Comparison of ENCODE assay signal across 8 cellular contexts in the genomic region with DNA sequence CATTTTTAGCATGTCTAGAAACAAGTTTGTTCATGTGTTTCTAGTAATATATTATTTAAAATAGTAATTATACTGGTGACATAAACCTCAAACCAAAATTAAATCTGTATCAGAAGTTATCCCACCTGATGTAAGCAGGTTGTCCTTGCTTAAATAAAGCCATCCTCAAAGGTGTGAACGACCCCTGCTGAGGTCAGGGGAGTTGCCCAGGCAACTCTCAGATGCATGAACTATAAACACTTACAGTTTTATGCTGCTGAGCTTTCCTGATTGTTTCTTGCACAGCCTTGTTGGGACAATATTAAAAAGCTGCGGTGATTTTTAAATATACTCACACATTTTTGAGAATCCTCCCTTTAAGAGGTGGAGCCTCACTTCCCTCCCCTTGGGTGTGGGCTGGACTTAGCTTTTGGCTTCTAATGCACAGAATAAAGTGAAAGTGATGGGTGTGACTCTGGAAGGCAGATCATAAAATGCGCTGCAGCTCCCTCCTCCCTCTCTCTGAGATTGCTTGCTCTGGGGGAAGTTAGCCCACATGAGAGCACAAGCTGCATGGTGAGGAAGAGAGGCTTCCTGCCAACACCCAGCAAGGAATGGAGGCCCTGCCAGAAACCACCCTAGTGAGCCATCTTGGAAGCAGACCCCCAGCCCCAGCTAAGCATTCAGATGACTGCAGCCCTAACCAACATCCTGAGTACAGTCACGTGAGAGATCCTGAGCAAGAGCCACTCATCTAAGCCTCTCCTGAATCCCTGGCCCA.
DNase-seq lines count a peak whose midpoint lies in the region; ATAC-seq and TF ChIP-seq lines count a peak whose summit lies in the region.

No MANE protein-coding gene starts in this region.

- no peak for TF ChIP-seq EP300 in ovary (IDR thresholded peaks at IDR 0.05)

- intact Hi-C loops in ovary (cut with DNase I) (loop anchor here in 1 of 4 donors (10.0 kb wide), 1 partner anchor 88 kb away; no protein-coding TSS in a partner anchor), dorsolateral prefrontal cortex (cut with DNase I) (no loop called here)

- H3K36me3 ChIP-seq in endodermal cell (ENCODE audit: control insufficient read depth, insufficient read depth, low read length) = no peaks in the 10 kb centered on the region
- H3K36me3 ChIP-seq in ovary = no peaks in the 10 kb centered on the region

- no peaks in the 10 kb centered on the region for H3K27me3 Mint-ChIP-seq in endodermal cell (ENCODE audit: insufficient read depth)

- H3K9me3 ChIP-seq in endodermal cell (ENCODE audit: control insufficient read depth, low read length) = no peaks in the 10 kb centered on the region
- no peaks in the 10 kb centered on the region for H3K9me3 ChIP-seq in ovary

- H3K9me3 Mint-ChIP-seq in endodermal cell = no peaks in the 10 kb centered on the region

- TF ChIP-seq POLR2A in ovary (IDR thresholded peaks at IDR 0.05) = no peak

- ATAC-seq in GM21576 (IDR thresholded peaks at IDR 0.05; ENCODE audit: unreplicated experiment) = peak; percentile 79

- no peak overlapping the region for H3K4me3 Mint-ChIP-seq in endodermal cell

- no peak overlapping the region for H3K27ac Mint-ChIP-seq in endodermal cell

- H3K4me1 ChIP-seq in endodermal cell (ENCODE audit: control insufficient read depth, insufficient read depth, low read length) (no peaks in the 10 kb centered on the region), ovary (ENCODE audit: insufficient read depth) (peaks cover 3% of the 10 kb centered on the region)

- H3K27me3 ChIP-seq in endodermal cell (ENCODE audit: control insufficient read depth, insufficient read depth, low read length, poor library complexity, severe bottlenecking) (no peaks in the 10 kb centered on the region), ovary (no peaks in the 10 kb centered on the region), dorsolateral prefrontal cortex (no peaks in the 10 kb centered on the region)

- peak overlapping the region; percentile 8 for H3K27ac ChIP-seq in endodermal cell (ENCODE audit: low read depth, low read length)
- H3K27ac ChIP-seq in ovary = peak overlapping the region in 1 of 2 donors; percentile 8
- H3K27ac ChIP-seq in dorsolateral prefrontal cortex = no peak overlapping the region

- DNase-seq in Daoy (ENCODE audit: low read depth) = peak; percentile 86
- DNase-seq in LoVo (ENCODE audit: low spot score) = peak; percentile 80
- peak; percentile 78 for DNase-seq in endodermal cell
- peak; percentile 57 to 66 (median 63) for DNase-seq in ovary
- DNase-seq in dorsolateral prefrontal cortex = no peak
- DNase-seq in Ammon's horn (ENCODE audit: low spot score) = no peak

- TF ChIP-seq CTCF in WI38 (IDR thresholded peaks at IDR 0.05; ENCODE audit: low read depth, low read length) (no peak), endodermal cell (conservative IDR thresholded peaks at IDR 0.05) (no peak), ovary (IDR thresholded peaks at IDR 0.05) (no peak), dorsolateral prefrontal cortex (IDR thresholded peaks at IDR 0.05 in 54 of 56, conservative IDR thresholded peaks at IDR 0.05 in 2 of 56; ENCODE audit: low read depth in 1 of 56, partially characterized antibody in 56 of 56) (no peak)

- peak overlapping the region; percentile 42 for H3K4me3 ChIP-seq in WI38 (ENCODE audit: low read depth, low read length)
- H3K4me3 ChIP-seq in endodermal cell (ENCODE audit: low read length) = no peak overlapping the region
- no peak overlapping the region for H3K4me3 ChIP-seq in ovary
- H3K4me3 ChIP-seq in dorsolateral prefrontal cortex = no peak overlapping the region

- 84 to 88% methylated on average over 2 to 4 of the region's 4 CpGs for WGBS in endodermal cell (ENCODE audit: insufficient coverage in 1 of 2, insufficient read length in 1 of 2), 2 experiments
- 6 to 10% (median 10%) methylated on average over 4 of the region's 4 CpGs for WGBS in ovary, 3 donors

- peaks cover 8% of the 10 kb centered on the region for H3K4me1 Mint-ChIP-seq in endodermal cell

- H3K9ac ChIP-seq in endodermal cell (ENCODE audit: extremely low read depth, low read length, poor library complexity, severe bottlenecking) = no peak overlapping the region

- H3K36me3 Mint-ChIP-seq in endodermal cell (ENCODE audit: low read depth) = no peaks in the 10 kb centered on the region

Comparison
In these comparisons a context has a peak if more than half of its experiments do, and no peak if none do; other contexts are left out.
1. DNase-seq: peak in Daoy (single experiment), LoVo (single experiment), endodermal cell (single experiment) and ovary (5 of 5); none in dorsolateral prefrontal cortex (0 of 10) and Ammon's horn (single experiment).